ENCODE assay signal across 18 cellular contexts in genomic region chr16:3073448-3073847, GRCh38. TPM values are rescaled to one million over a fixed set of nuclear protein-coding genes. Genes with fewer than 3 reads are reported as not detected.
DNase-seq lines count a peak whose midpoint lies in the region; ATAC-seq and TF ChIP-seq lines count a peak whose summit lies in the region.
"Had no signal": no experiment of that assay in that cellular context is flagged by ENCODE, and none has a peak within 500 bp of the region (broad histone marks: within the 10 kb centered on the region; RNA-seq: fewer than 3 reads in every experiment).

No MANE protein-coding gene starts in this region.

- H3K4me3 Mint-ChIP-seq in stimulated activated naive CD8-positive, alpha-beta T cell treated with anti-CD3 and anti-CD28 coated beads, Interleukin-15, Interleukin-2, amounts not matched to agents 100 ng/mL and 50 ng/mL, for 24 hours = peak overlapping the region; percentile 38
- H3K4me3 Mint-ChIP-seq in activated CD4-positive, alpha-beta memory T cell treated with anti-CD3 and anti-CD28 coated beads for 36 hours = peak overlapping the region; percentile 78
- peak overlapping the region; percentile 5 for H3K4me3 Mint-ChIP-seq in glutamatergic neuron (ENCODE audit: unreplicated experiment)
- H3K4me3 Mint-ChIP-seq: brain had no signal

- H3K27ac Mint-ChIP-seq in stimulated activated naive CD8-positive, alpha-beta T cell treated with anti-CD3 and anti-CD28 coated beads, Interleukin-15, Interleukin-2, amounts not matched to agents 100 ng/mL and 50 ng/mL, for 24 hours = peak overlapping the region; percentile 94
- peak overlapping the region; percentile 99 for H3K27ac Mint-ChIP-seq in activated CD4-positive, alpha-beta memory T cell treated with anti-CD3 and anti-CD28 coated beads for 36 hours
- no peak overlapping the region for H3K27ac Mint-ChIP-seq in glutamatergic neuron (ENCODE audit: unreplicated experiment)
- H3K27ac Mint-ChIP-seq: brain had no signal

- no peaks in the 10 kb centered on the region for H3K27me3 Mint-ChIP-seq in stimulated activated naive CD8-positive, alpha-beta T cell treated with anti-CD3 and anti-CD28 coated beads, Interleukin-15, Interleukin-2, amounts not matched to agents 100 ng/mL and 50 ng/mL, for 24 hours
- H3K27me3 Mint-ChIP-seq in activated CD4-positive, alpha-beta memory T cell treated with anti-CD3 and anti-CD28 coated beads for 36 hours = no peaks in the 10 kb centered on the region
- peaks cover 8% of the 10 kb centered on the region for H3K27me3 Mint-ChIP-seq in glutamatergic neuron (ENCODE audit: unreplicated experiment)

- no peaks in the 10 kb centered on the region for H3K4me1 ChIP-seq in BE2C

- ATAC-seq in stimulated activated naive CD8-positive, alpha-beta T cell treated with anti-CD3 and anti-CD28 coated beads, Interleukin-15, Interleukin-2, amounts not matched to agents 100 U/mL and 50 U/mL, for 24 hours = no peak
- ATAC-seq: heart left ventricle, Right ventricle myocardium inferior had no signal

- H3K9me3 Mint-ChIP-seq in stimulated activated naive CD8-positive, alpha-beta T cell treated with anti-CD3 and anti-CD28 coated beads, Interleukin-15, Interleukin-2, amounts not matched to agents 100 ng/mL and 50 ng/mL, for 24 hours = peaks cover 4% of the 10 kb centered on the region
- peaks cover 4% of the 10 kb centered on the region for H3K9me3 Mint-ChIP-seq in activated CD4-positive, alpha-beta memory T cell treated with anti-CD3 and anti-CD28 coated beads for 36 hours
- peaks cover 2% of the 10 kb centered on the region for H3K9me3 Mint-ChIP-seq in glutamatergic neuron (ENCODE audit: unreplicated experiment)

- intact Hi-C loops in activated CD4-positive, alpha-beta memory T cell treated with anti-CD3 and anti-CD28 coated beads for 36 hours (cut with micrococcal nuclease) = no loop called here

- H3K27me3 ChIP-seq in BE2C = peaks cover 23% of the 10 kb centered on the region
- H3K27me3 ChIP-seq: heart left ventricle, thyroid gland had no signal

- no peak for TF ChIP-seq CTCF in glutamatergic neuron (IDR thresholded peaks at IDR 0.05; ENCODE audit: partially characterized antibody, unreplicated experiment)
- TF ChIP-seq CTCF in GM10248 (IDR thresholded peaks at IDR 0.05; ENCODE audit: control extremely low read depth, extremely low read depth, low read depth, missing control alignments) = no peak
- no peak for TF ChIP-seq CTCF in BE2C (IDR thresholded peaks at IDR 0.05; ENCODE audit: low read depth, low read length)

- H3K36me3 ChIP-seq in BE2C = no peaks in the 10 kb centered on the region
- H3K36me3 ChIP-seq: thyroid gland had no signal

- CTCF ChIA-PET in activated CD4-positive, alpha-beta memory T cell treated with anti-CD3 and anti-CD28 coated beads for 36 hours (lab: Charles Lee) = no interaction called here
- CTCF ChIA-PET in GM10248 (lab: Yijun Ruan, JAX) = no interaction called here

- no peaks in the 10 kb centered on the region for H3K9me3 ChIP-seq in BE2C
- H3K9me3 ChIP-seq: heart left ventricle, thyroid gland had no signal

- H3K4me3 ChIP-seq in BE2C (ENCODE audit: low read depth, low read length) = no peak overlapping the region
- H3K4me3 ChIP-seq: coronary artery, thyroid gland had no signal

- H3K4me1 Mint-ChIP-seq in stimulated activated naive CD8-positive, alpha-beta T cell treated with anti-CD3 and anti-CD28 coated beads, Interleukin-15, Interleukin-2, amounts not matched to agents 100 ng/mL and 50 ng/mL, for 24 hours (ENCODE audit: low read depth) = peaks cover 86% of the 10 kb centered on the region
- H3K4me1 Mint-ChIP-seq in activated CD4-positive, alpha-beta memory T cell treated with anti-CD3 and anti-CD28 coated beads for 36 hours (ENCODE audit: low read depth) = peaks cover 90% of the 10 kb centered on the region
- peaks cover 5% of the 10 kb centered on the region for H3K4me1 Mint-ChIP-seq in glutamatergic neuron (ENCODE audit: low read depth, unreplicated experiment)
- H3K4me1 Mint-ChIP-seq: brain had no signal

- POLR2A ChIA-PET in activated CD4-positive, alpha-beta memory T cell treated with anti-CD3 and anti-CD28 coated beads for 36 hours (lab: Charles Lee) = no interaction called here
- POLR2A ChIA-PET in GM10248 (lab: Yijun Ruan, JAX) = no interaction called here

- no peak for DNase-seq in stimulated activated naive CD8-positive, alpha-beta T cell treated with anti-CD3 and anti-CD28 coated beads, Interleukin-15, Interleukin-2, amounts not matched to agents 100 U/mL and 50 U/mL, for 24 hours
- DNase-seq in activated CD4-positive, alpha-beta memory T cell treated with anti-CD3 and anti-CD28 coated beads for 36 hours = peak; percentile 20
- DNase-seq in glutamatergic neuron (no peak), mesenteric fat pad (ENCODE audit: low spot score) (no peak), GM10248 (ENCODE audit: extremely low spot score) (no peak), BE2C (no peak)
- DNase-seq in activated CD4-positive, CD25-positive, alpha-beta regulatory T cell (lab: John Stamatoyannopoulos, UW) = no peak
- DNase-seq: GOT3; NCI-H1436 treated with DMSO at 0.1 percent for 48 hours; NCI-H748 treated with DMSO at 0.1 percent for 48 hours; stimulated activated CD4-positive, alpha-beta T cell treated with anti-CD3 and anti-CD28 coated beads, Interleukin-12 subunit alpha, Interleukin-12 subunit beta, amount 100 ng/mL, for 4 hours; thyroid gland had no signal

- peaks cover 24% of the 10 kb centered on the region for H3K36me3 Mint-ChIP-seq in stimulated activated naive CD8-positive, alpha-beta T cell treated with anti-CD3 and anti-CD28 coated beads, Interleukin-15, Interleukin-2, amounts not matched to agents 100 ng/mL and 50 ng/mL, for 24 hours (ENCODE audit: low read depth)
- H3K36me3 Mint-ChIP-seq in activated CD4-positive, alpha-beta memory T cell treated with anti-CD3 and anti-CD28 coated beads for 36 hours = peaks cover 26% of the 10 kb centered on the region
- H3K36me3 Mint-ChIP-seq in glutamatergic neuron (ENCODE audit: unreplicated experiment) = no peaks in the 10 kb centered on the region
- H3K36me3 Mint-ChIP-seq: brain had no signal

RNA-seq across cellular contexts. Expression of gene IL32, which starts 8.0 kb away (rescaled TPM):
- 1,000 to 10,000 TPM; 2,504 to 2,532 TPM for total RNA-seq in activated CD4-positive, alpha-beta memory T cell treated with anti-CD3 and anti-CD28 coated beads for 36 hours
- 1.3 TPM for total RNA-seq in glutamatergic neuron (ENCODE audit: unreplicated experiment)
- 36.0 TPM for total RNA-seq in mesenteric fat pad
- 0.94 TPM for polyA plus RNA-seq in BE2C (2012; ENCODE audit: insufficient read depth, insufficient read length, low read depth)

RNA-seq across cellular contexts. Expression of gene ZSCAN10, which starts 25.6 kb away (rescaled TPM):
- total RNA-seq in activated CD4-positive, alpha-beta memory T cell treated with anti-CD3 and anti-CD28 coated beads for 36 hours = under 1 TPM in 1 of 2 experiments, not detected in 1; 0.19 TPM
- total RNA-seq in glutamatergic neuron (ENCODE audit: unreplicated experiment) (0.74 TPM), mesenteric fat pad (not detected)
- polyA plus RNA-seq in BE2C (2012; ENCODE audit: insufficient read depth, insufficient read length, low read depth) = not detected
- total RNA-seq: heart left ventricle, left ventricle myocardium superior, Right ventricle myocardium inferior, thyroid gland had no signal
- polyA plus RNA-seq: heart left ventricle had no signal

RNA-seq across cellular contexts. Expression of gene MMP25, which starts 27.1 kb away (rescaled TPM):
- total RNA-seq in activated CD4-positive, alpha-beta memory T cell treated with anti-CD3 and anti-CD28 coated beads for 36 hours = 1 to 10 TPM; 2.2 TPM
- total RNA-seq in glutamatergic neuron (ENCODE audit: unreplicated experiment) (not detected), mesenteric fat pad (21.6 TPM)
- polyA plus RNA-seq in BE2C (2012; ENCODE audit: insufficient read depth, insufficient read length, low read depth) = 0.52 TPM

RNA-seq across cellular contexts. Expression of gene BICDL2, which starts 36.7 kb away (rescaled TPM):
- total RNA-seq in activated CD4-positive, alpha-beta memory T cell treated with anti-CD3 and anti-CD28 coated beads for 36 hours = under 1 TPM; 0.40 to 0.46 TPM
- not detected for total RNA-seq in glutamatergic neuron (ENCODE audit: unreplicated experiment)
- not detected for total RNA-seq in mesenteric fat pad
- not detected for polyA plus RNA-seq in BE2C (2012; ENCODE audit: insufficient read depth, insufficient read length, low read depth)
- total RNA-seq: heart left ventricle, left ventricle myocardium superior, Right ventricle myocardium inferior had no signal

RNA-seq across cellular contexts. Expression of gene ZNF205, which starts 38.9 kb away (rescaled TPM):
- total RNA-seq in activated CD4-positive, alpha-beta memory T cell treated with anti-CD3 and anti-CD28 coated beads for 36 hours = under 1 TPM in 1 of 2 experiments, not detected in 1; 0.21 TPM
- total RNA-seq in glutamatergic neuron (ENCODE audit: unreplicated experiment) = 31.6 TPM
- total RNA-seq in mesenteric fat pad = 6.1 TPM
- polyA plus RNA-seq in BE2C (2012; ENCODE audit: insufficient read depth, insufficient read length, low read depth) = 44.6 TPM

Comparison
In these comparisons a context has a peak if more than half of its experiments do, and no peak if none do; other contexts are left out.
1. H3K4me3 Mint-ChIP-seq: peak in every context shown above with its lines; median percentile 78 in activated CD4-positive, alpha-beta memory T cell treated with anti-CD3 and anti-CD28 coated beads for 36 hours; 38 in stimulated activated naive CD8-positive, alpha-beta T cell treated with anti-CD3 and anti-CD28 coated beads, Interleukin-15, Interleukin-2, amounts not matched to agents 100 ng/mL and 50 ng/mL, for 24 hours; 5 in glutamatergic neuron.
2. RNA of gene IL32, which starts 8.0 kb away (total RNA-seq): 2,504 to 2,532 TPM in activated CD4-positive, alpha-beta memory T cell treated with anti-CD3 and anti-CD28 coated beads for 36 hours; 36.0 TPM in mesenteric fat pad (single experiment) and 1.3 TPM in glutamatergic neuron (single experiment); every median in the first group is over 10 times any median in the second.